ENCODE assay signal across 11 cellular contexts in genomic region chr4:112514079-112514448, GRCh38. TPM values are rescaled to one million over a fixed set of nuclear protein-coding genes. Genes with fewer than 3 reads are reported as not detected.
DNase-seq lines count a peak whose midpoint lies in the region; ATAC-seq and TF ChIP-seq lines count a peak whose summit lies in the region.
"Had no signal": no experiment of that assay in that cellular context is flagged by ENCODE, and none has a peak within 500 bp of the region (broad histone marks: within the 10 kb centered on the region; RNA-seq: fewer than 3 reads in every experiment).

No MANE protein-coding gene starts in this region.

- peaks cover 55% of the 10 kb centered on the region for H3K4me1 Mint-ChIP-seq in activated CD4-positive, alpha-beta T cell treated with anti-CD3 and anti-CD28 coated beads for 36 hours
- H3K4me1 Mint-ChIP-seq in activated naive CD8-positive, alpha-beta T cell treated with anti-CD3 and anti-CD28 coated beads for 36 hours = peaks cover 57% of the 10 kb centered on the region

- intact Hi-C loops in activated CD4-positive, alpha-beta T cell treated with anti-CD3 and anti-CD28 coated beads for 36 hours (cut with DNase I, micrococcal nuclease) = no loop called here

- CTCF ChIA-PET in activated CD4-positive, alpha-beta T cell treated with anti-CD3 and anti-CD28 coated beads for 36 hours (lab: Charles Lee) = interaction anchor here (0.7 kb wide), 1 partner anchor 9 kb away, joined by 5 read pairs; no protein-coding TSS in a partner anchor

- peaks cover 16% of the 10 kb centered on the region for H3K4me1 ChIP-seq in osteoblast (ENCODE audit: insufficient read depth, low read length)

- no peak overlapping the region for H3K27ac Mint-ChIP-seq in activated CD4-positive, alpha-beta T cell treated with anti-CD3 and anti-CD28 coated beads for 36 hours
- no peak overlapping the region for H3K27ac Mint-ChIP-seq in activated naive CD8-positive, alpha-beta T cell treated with anti-CD3 and anti-CD28 coated beads for 36 hours

- H2AFZ ChIP-seq in osteoblast (ENCODE audit: low read length) = no peak overlapping the region

- peak overlapping the region; percentile 89 for H3K4me3 Mint-ChIP-seq in activated CD4-positive, alpha-beta T cell treated with anti-CD3 and anti-CD28 coated beads for 36 hours
- H3K4me3 Mint-ChIP-seq in activated naive CD8-positive, alpha-beta T cell treated with anti-CD3 and anti-CD28 coated beads for 36 hours = peak overlapping the region; percentile 63

- no peak overlapping the region for H3K4me2 ChIP-seq in osteoblast (ENCODE audit: insufficient read depth, low read length)

- no peak for TF ChIP-seq CTCF in osteoblast (IDR thresholded peaks at IDR 0.05; ENCODE audit: extremely low read depth, low read depth, low read length)

- peaks cover 98% of the 10 kb centered on the region for H3K27me3 ChIP-seq in osteoblast (ENCODE audit: insufficient read depth, low read length)

- POLR2A ChIA-PET in activated CD4-positive, alpha-beta T cell treated with anti-CD3 and anti-CD28 coated beads for 36 hours (lab: Charles Lee) = no interaction called here

- peak; percentile 24 for DNase-seq in activated CD4-positive, alpha-beta T cell treated with anti-CD3 and anti-CD28 coated beads for 36 hours
- no peak for DNase-seq in activated CD4-positive, alpha-beta T cell treated with anti-CD3 and anti-CD28 coated beads for 4 hours
- DNase-seq in activated naive CD8-positive, alpha-beta T cell treated with anti-CD3 and anti-CD28 coated beads for 36 hours = no peak
- DNase-seq in osteoblast (ENCODE audit: insufficient read length, low spot score, missing footprints) = peak; percentile 86
- DNase-seq in EL = no peak
- no peak for DNase-seq in Ammon's horn (ENCODE audit: low spot score)

- H4K20me1 ChIP-seq in osteoblast (ENCODE audit: insufficient read depth, low read length) = no peaks in the 10 kb centered on the region

- H3K27me3 Mint-ChIP-seq in activated CD4-positive, alpha-beta T cell treated with anti-CD3 and anti-CD28 coated beads for 36 hours = peaks cover 78% of the 10 kb centered on the region
- peaks cover 98% of the 10 kb centered on the region for H3K27me3 Mint-ChIP-seq in activated naive CD8-positive, alpha-beta T cell treated with anti-CD3 and anti-CD28 coated beads for 36 hours

- no peak overlapping the region for H3K4me3 ChIP-seq in osteoblast (ENCODE audit: insufficient read depth, low read length)

- H3K36me3 ChIP-seq in osteoblast (ENCODE audit: insufficient read depth, low read length) = no peaks in the 10 kb centered on the region
- H3K36me3 ChIP-seq: BLaER1 treated with 17β-estradiol and CSF1 and Interleukin-3, amounts not matched to agents 10 nM and 100 nM had no signal

- ATAC-seq in activated CD4-positive, alpha-beta T cell treated with anti-CD3 and anti-CD28 coated beads for 36 hours = peak; percentile 21
- peak; percentile 19 for ATAC-seq in HG03280 (IDR thresholded peaks at IDR 0.05; ENCODE audit: unreplicated experiment)
- no peak for ATAC-seq in HG02973 (IDR thresholded peaks at IDR 0.05; ENCODE audit: unreplicated experiment)

- H3K36me3 Mint-ChIP-seq in activated CD4-positive, alpha-beta T cell treated with anti-CD3 and anti-CD28 coated beads for 36 hours (ENCODE audit: low read depth) = no peaks in the 10 kb centered on the region
- H3K36me3 Mint-ChIP-seq in activated naive CD8-positive, alpha-beta T cell treated with anti-CD3 and anti-CD28 coated beads for 36 hours = peaks cover 11% of the 10 kb centered on the region

- no peaks in the 10 kb centered on the region for H3K79me2 ChIP-seq in osteoblast (ENCODE audit: insufficient read depth, low read length)

- no peak overlapping the region for H3K27ac ChIP-seq in osteoblast (ENCODE audit: low read depth, low read length)
- H3K27ac ChIP-seq: BLaER1 treated with 17β-estradiol and CSF1 and Interleukin-3, amounts not matched to agents 10 nM and 100 nM had no signal

- no peaks in the 10 kb centered on the region for H3K9me3 ChIP-seq in osteoblast (ENCODE audit: low read depth, low read length)

- H3K9me3 Mint-ChIP-seq in activated CD4-positive, alpha-beta T cell treated with anti-CD3 and anti-CD28 coated beads for 36 hours (ENCODE audit: low read depth) = peaks cover 5% of the 10 kb centered on the region
- H3K9me3 Mint-ChIP-seq in activated naive CD8-positive, alpha-beta T cell treated with anti-CD3 and anti-CD28 coated beads for 36 hours = peaks cover 8% of the 10 kb centered on the region

RNA-seq across cellular contexts. Expression of gene NEUROG2, which starts 1.9 kb away (rescaled TPM):
- under 1 TPM in 1 of 2 experiments, not detected in 1; 0.11 TPM for total RNA-seq in activated CD4-positive, alpha-beta T cell treated with anti-CD3 and anti-CD28 coated beads for 36 hours
- not detected for total RNA-seq in activated naive CD8-positive, alpha-beta T cell treated with anti-CD3 and anti-CD28 coated beads for 36 hours
- total RNA-seq in osteoblast = not detected in 2 replicates
- total RNA-seq: pulmonary artery endothelial cell; T-helper 2 cell treated with Interferon-gamma antibody and Interleukin-4, amounts not matched to agents 100 ng/mL and 5 ng/mL, for 36 hours had no signal

Comparison
In these comparisons a context has a peak if more than half of its experiments do, and no peak if none do; other contexts are left out.
1. DNase-seq: peak in activated CD4-positive, alpha-beta T cell treated with anti-CD3 and anti-CD28 coated beads for 36 hours (single experiment) and osteoblast (single experiment); none in activated CD4-positive, alpha-beta T cell treated with anti-CD3 and anti-CD28 coated beads for 4 hours (0 of 2), activated naive CD8-positive, alpha-beta T cell treated with anti-CD3 and anti-CD28 coated beads for 36 hours (single experiment), EL (single experiment) and Ammon's horn (single experiment).